16 cellular contexts compared by ENCODE assay signal in the genomic region with DNA sequence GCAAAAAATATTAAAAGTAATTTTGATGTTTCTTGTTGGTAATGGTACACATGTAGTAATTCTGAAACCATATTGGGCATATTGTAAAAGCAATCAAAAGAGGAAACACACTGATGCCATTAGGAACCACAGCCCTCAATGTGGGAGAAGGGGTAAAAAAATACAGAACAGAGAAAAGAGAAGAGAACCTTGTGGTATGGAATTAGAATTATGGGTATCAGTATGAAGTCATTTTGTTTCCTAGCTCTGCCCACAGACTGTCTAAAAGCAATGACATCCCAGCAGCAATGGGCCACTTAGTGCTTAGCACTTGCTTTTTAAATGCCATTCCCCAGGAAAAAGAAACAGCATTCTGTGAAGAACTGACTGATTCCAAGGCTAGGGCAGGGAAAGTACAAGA.
DNase-seq lines count a peak whose midpoint lies in the region; ATAC-seq and TF ChIP-seq lines count a peak whose summit lies in the region.
"Had no signal": no experiment of that assay in that cellular context is flagged by ENCODE, and none has a peak within 500 bp of the region (broad histone marks: within the 10 kb centered on the region; RNA-seq: fewer than 3 reads in every experiment).

No MANE protein-coding gene starts in this region.

- H3K27ac ChIP-seq in adrenal gland: no peak overlapping the region
- H3K27ac ChIP-seq: parathyroid adenoma, SK-N-MC had no signal

- peaks cover 15% of the 10 kb centered on the region for H3K27me3 Mint-ChIP-seq in activated CD8-positive, alpha-beta T cell treated with anti-CD3 and anti-CD28 coated beads for 36 hours
- H3K27me3 Mint-ChIP-seq in activated CD8-positive, alpha-beta T cell treated with anti-CD3 and anti-CD28 coated beads, Interleukin-2, amount 10 ng/mL, durations not matched to agents 7 days and 5 days (ENCODE audit: low read depth): peaks cover 17% of the 10 kb centered on the region
- peaks cover 27% of the 10 kb centered on the region for H3K27me3 Mint-ChIP-seq in stimulated activated memory B cell treated with anti-CD40 and anti-IgM and Interleukin-4, amounts not matched to agents 10 μg/mL and 1 μg/mL and 100 μg/mL, for 72 hours

- H3K4me3 Mint-ChIP-seq in activated CD8-positive, alpha-beta T cell treated with anti-CD3 and anti-CD28 coated beads for 36 hours: no peak overlapping the region
- no peak overlapping the region for H3K4me3 Mint-ChIP-seq in activated CD8-positive, alpha-beta T cell treated with anti-CD3 and anti-CD28 coated beads, Interleukin-2, amount 10 ng/mL, durations not matched to agents 7 days and 5 days
- H3K4me3 Mint-ChIP-seq in stimulated activated memory B cell treated with anti-CD40 and anti-IgM and Interleukin-4, amounts not matched to agents 10 μg/mL and 1 μg/mL and 100 μg/mL, for 72 hours: no peak overlapping the region

- CTCF ChIA-PET in activated CD8-positive, alpha-beta T cell treated with anti-CD3 and anti-CD28 coated beads for 36 hours (lab: Charles Lee): no interaction called here
- CTCF ChIA-PET in activated CD8-positive, alpha-beta T cell treated with anti-CD3 and anti-CD28 coated beads, Interleukin-2, amount 10 ng/mL, durations not matched to agents 7 days and 5 days (lab: Charles Lee): interaction anchor here (1.8 kb wide), 1 partner anchor 158 kb away, joined by 6 read pairs; no protein-coding TSS in a partner anchor

- POLR2A ChIA-PET in activated CD8-positive, alpha-beta T cell treated with anti-CD3 and anti-CD28 coated beads for 36 hours (lab: Charles Lee): no interaction called here
- POLR2A ChIA-PET in activated CD8-positive, alpha-beta T cell treated with anti-CD3 and anti-CD28 coated beads, Interleukin-2, amount 10 ng/mL, durations not matched to agents 7 days and 5 days (lab: Charles Lee): no interaction called here

- intact Hi-C loops in activated CD8-positive, alpha-beta T cell treated with anti-CD3 and anti-CD28 coated beads for 36 hours (cut with micrococcal nuclease): no loop called here
- intact Hi-C loops in adrenal gland (cut with DNase I): no loop called here

- peak; percentile 42 for ATAC-seq in activated CD8-positive, alpha-beta T cell treated with anti-CD3 and anti-CD28 coated beads for 36 hours
- ATAC-seq in activated CD8-positive, alpha-beta T cell treated with anti-CD3 and anti-CD28 coated beads, Interleukin-2, amount 10 ng/mL, durations not matched to agents 7 days and 5 days: no peak
- peak; percentile 60 for ATAC-seq in HG02610 (IDR thresholded peaks at IDR 0.05; ENCODE audit: unreplicated experiment)
- ATAC-seq in stimulated activated memory B cell treated with anti-CD40 and anti-IgM and Interleukin-4, amounts not matched to agents 10 μg/mL and 1 μg/mL and 100 μg/mL, for 72 hours: peak; percentile 88

- H3K36me3 ChIP-seq in adrenal gland (replicated peaks in 1 of 2): no peaks in the 10 kb centered on the region

- no peaks in the 10 kb centered on the region for H3K9me3 Mint-ChIP-seq in activated CD8-positive, alpha-beta T cell treated with anti-CD3 and anti-CD28 coated beads for 36 hours
- H3K9me3 Mint-ChIP-seq in activated CD8-positive, alpha-beta T cell treated with anti-CD3 and anti-CD28 coated beads, Interleukin-2, amount 10 ng/mL, durations not matched to agents 7 days and 5 days (ENCODE audit: insufficient read depth): no peaks in the 10 kb centered on the region
- no peaks in the 10 kb centered on the region for H3K9me3 Mint-ChIP-seq in stimulated activated memory B cell treated with anti-CD40 and anti-IgM and Interleukin-4, amounts not matched to agents 10 μg/mL and 1 μg/mL and 100 μg/mL, for 72 hours

- H3K4me3 ChIP-seq in adrenal gland: no peak overlapping the region
- H3K4me3 ChIP-seq: SK-N-MC had no signal

- H3K27me3 ChIP-seq in adrenal gland: no peaks in the 10 kb centered on the region

- peak; percentile 1 for DNase-seq in activated CD8-positive, alpha-beta T cell treated with anti-CD3 and anti-CD28 coated beads for 36 hours
- DNase-seq in activated CD8-positive, alpha-beta T cell treated with anti-CD3 and anti-CD28 coated beads, Interleukin-2, amount 10 ng/mL, durations not matched to agents 7 days and 5 days: no peak
- DNase-seq in KG1 (lab: John Stamatoyannopoulos, UW) (peak; percentile 6), islet precursor cell (no peak), COLO668 (lab: John Stamatoyannopoulos, UW; ENCODE audit: unreplicated experiment) (no peak), adrenal gland (no peak)
- DNase-seq: 8988T; activated CD4-positive, alpha-beta T cell treated with anti-CD3 and anti-CD28 coated beads, Interleukin-2, amount 50 U/mL, for 1 hour; dermis blood vessel endothelial cell; foreskin fibroblast; Kasumi-1; left cardiac atrium had no signal

- H3K4me1 Mint-ChIP-seq in activated CD8-positive, alpha-beta T cell treated with anti-CD3 and anti-CD28 coated beads for 36 hours (ENCODE audit: low read depth): peaks cover 2% of the 10 kb centered on the region
- peaks cover 15% of the 10 kb centered on the region for H3K4me1 Mint-ChIP-seq in activated CD8-positive, alpha-beta T cell treated with anti-CD3 and anti-CD28 coated beads, Interleukin-2, amount 10 ng/mL, durations not matched to agents 7 days and 5 days (ENCODE audit: low read depth)
- peaks cover 6% of the 10 kb centered on the region for H3K4me1 Mint-ChIP-seq in stimulated activated memory B cell treated with anti-CD40 and anti-IgM and Interleukin-4, amounts not matched to agents 10 μg/mL and 1 μg/mL and 100 μg/mL, for 72 hours

- TF ChIP-seq CTCF in activated CD8-positive, alpha-beta T cell treated with anti-CD3 and anti-CD28 coated beads for 36 hours (IDR thresholded peaks at IDR 0.05): no peak
- TF ChIP-seq CTCF in adrenal gland (IDR thresholded peaks at IDR 0.05): no peak

- TF ChIP-seq POLR2A in adrenal gland (IDR thresholded peaks at IDR 0.05): no peak

- H3K9me3 ChIP-seq in adrenal gland (replicated peaks in 1 of 3): no peaks in the 10 kb centered on the region

- H3K36me3 Mint-ChIP-seq in activated CD8-positive, alpha-beta T cell treated with anti-CD3 and anti-CD28 coated beads for 36 hours (ENCODE audit: low read depth): no peaks in the 10 kb centered on the region
- H3K36me3 Mint-ChIP-seq in activated CD8-positive, alpha-beta T cell treated with anti-CD3 and anti-CD28 coated beads, Interleukin-2, amount 10 ng/mL, durations not matched to agents 7 days and 5 days (ENCODE audit: low read depth): no peaks in the 10 kb centered on the region
- H3K36me3 Mint-ChIP-seq in stimulated activated memory B cell treated with anti-CD40 and anti-IgM and Interleukin-4, amounts not matched to agents 10 μg/mL and 1 μg/mL and 100 μg/mL, for 72 hours: no peaks in the 10 kb centered on the region

- H3K4me1 ChIP-seq in adrenal gland (replicated peaks in 1 of 2): peaks cover 0 to 21% of the 10 kb centered on the region in 2 donors

- no peak overlapping the region for H3K27ac Mint-ChIP-seq in activated CD8-positive, alpha-beta T cell treated with anti-CD3 and anti-CD28 coated beads for 36 hours
- no peak overlapping the region for H3K27ac Mint-ChIP-seq in activated CD8-positive, alpha-beta T cell treated with anti-CD3 and anti-CD28 coated beads, Interleukin-2, amount 10 ng/mL, durations not matched to agents 7 days and 5 days
- no peak overlapping the region for H3K27ac Mint-ChIP-seq in stimulated activated memory B cell treated with anti-CD40 and anti-IgM and Interleukin-4, amounts not matched to agents 10 μg/mL and 1 μg/mL and 100 μg/mL, for 72 hours

Comparison
In these comparisons a context has a peak if more than half of its experiments do, and no peak if none do; other contexts are left out.
1. DNase-seq: peak in activated CD8-positive, alpha-beta T cell treated with anti-CD3 and anti-CD28 coated beads for 36 hours (single experiment) and KG1 (single experiment); none in activated CD8-positive, alpha-beta T cell treated with anti-CD3 and anti-CD28 coated beads, Interleukin-2, amount 10 ng/mL, durations not matched to agents 7 days and 5 days (single experiment), islet precursor cell (single experiment), COLO668 (single experiment) and adrenal gland (0 of 7).